ENCODE assay signal across 1 cellular context in the genomic region with DNA sequence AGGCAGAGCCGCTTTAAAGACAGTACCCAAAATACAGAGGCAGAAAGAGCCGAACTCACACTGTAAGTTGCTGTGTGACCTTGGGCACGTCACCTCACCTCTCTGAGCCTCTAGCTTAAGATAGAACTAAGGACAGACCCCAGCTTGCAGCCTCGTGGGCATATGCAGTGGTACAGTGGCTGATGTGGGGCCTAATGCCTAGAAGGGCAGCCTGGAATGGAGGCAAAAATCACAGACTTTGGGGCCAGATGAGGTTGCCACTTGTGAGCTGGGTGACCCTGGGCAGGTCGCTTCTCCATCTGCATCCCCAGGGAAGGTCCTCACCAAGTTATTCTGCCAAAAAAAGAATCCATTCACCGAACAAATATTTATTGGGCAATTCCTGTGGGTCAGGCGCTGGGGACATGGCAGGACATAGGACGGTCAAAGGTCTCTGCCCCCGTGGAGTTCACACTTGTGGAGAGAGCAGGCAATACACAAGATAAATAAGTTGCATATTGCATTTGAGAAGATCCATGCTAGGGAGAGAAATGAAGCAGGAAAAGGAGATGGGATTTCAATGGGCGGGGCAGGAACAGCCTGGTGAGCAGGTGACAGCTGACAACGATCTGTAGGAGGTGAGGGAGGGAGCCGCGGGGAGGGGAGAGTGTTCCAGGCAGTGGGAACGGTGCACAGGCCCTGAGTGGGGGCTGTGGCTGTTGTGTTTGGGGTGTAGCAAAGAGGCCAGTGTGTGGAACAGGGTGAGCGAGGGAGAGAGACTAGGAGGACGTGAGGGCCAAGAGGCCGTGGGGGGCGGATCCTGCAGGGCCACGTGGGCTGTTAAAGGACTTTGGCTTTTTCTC.
TF ChIP-seq lines count a peak whose summit lies in the region.

No MANE protein-coding gene starts in this region.

TF ChIP-seq in HepG2, 621 proteins besides CTCF, POLR2A, EP300 and RAD21 (continued from another document and continues in another):
- TF ChIP-seq, protein P1, sequence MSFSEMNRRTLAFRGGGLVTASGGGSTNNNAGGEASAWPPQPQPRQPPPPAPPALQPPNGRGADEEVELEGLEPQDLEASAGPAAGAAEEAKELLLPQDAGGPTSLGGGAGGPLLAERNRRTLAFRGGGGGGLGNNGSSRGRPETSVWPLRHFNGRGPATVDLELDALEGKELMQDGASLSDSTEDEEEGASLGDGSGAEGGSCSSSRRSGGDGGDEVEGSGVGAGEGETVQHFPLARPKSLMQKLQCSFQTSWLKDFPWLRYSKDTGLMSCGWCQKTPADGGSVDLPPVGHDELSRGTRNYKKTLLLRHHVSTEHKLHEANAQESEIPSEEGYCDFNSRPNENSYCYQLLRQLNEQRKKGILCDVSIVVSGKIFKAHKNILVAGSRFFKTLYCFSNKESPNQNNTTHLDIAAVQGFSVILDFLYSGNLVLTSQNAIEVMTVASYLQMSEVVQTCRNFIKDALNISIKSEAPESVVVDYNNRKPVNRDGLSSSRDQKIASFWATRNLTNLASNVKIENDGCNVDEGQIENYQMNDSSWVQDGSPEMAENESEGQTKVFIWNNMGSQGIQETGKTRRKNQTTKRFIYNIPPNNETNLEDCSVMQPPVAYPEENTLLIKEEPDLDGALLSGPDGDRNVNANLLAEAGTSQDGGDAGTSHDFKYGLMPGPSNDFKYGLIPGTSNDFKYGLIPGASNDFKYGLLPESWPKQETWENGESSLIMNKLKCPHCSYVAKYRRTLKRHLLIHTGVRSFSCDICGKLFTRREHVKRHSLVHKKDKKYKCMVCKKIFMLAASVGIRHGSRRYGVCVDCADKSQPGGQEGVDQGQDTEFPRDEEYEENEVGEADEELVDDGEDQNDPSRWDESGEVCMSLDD (CRISPR knock-in tag; IDR thresholded peaks at IDR 0.05; ENCODE audit: borderline replicate concordance) = peak; percentile 72; the same call in 1 of the 2 replicates
- TF ChIP-seq, protein P2, sequence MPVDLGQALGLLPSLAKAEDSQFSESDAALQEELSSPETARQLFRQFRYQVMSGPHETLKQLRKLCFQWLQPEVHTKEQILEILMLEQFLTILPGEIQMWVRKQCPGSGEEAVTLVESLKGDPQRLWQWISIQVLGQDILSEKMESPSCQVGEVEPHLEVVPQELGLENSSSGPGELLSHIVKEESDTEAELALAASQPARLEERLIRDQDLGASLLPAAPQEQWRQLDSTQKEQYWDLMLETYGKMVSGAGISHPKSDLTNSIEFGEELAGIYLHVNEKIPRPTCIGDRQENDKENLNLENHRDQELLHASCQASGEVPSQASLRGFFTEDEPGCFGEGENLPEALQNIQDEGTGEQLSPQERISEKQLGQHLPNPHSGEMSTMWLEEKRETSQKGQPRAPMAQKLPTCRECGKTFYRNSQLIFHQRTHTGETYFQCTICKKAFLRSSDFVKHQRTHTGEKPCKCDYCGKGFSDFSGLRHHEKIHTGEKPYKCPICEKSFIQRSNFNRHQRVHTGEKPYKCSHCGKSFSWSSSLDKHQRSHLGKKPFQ (CRISPR knock-in tag; IDR thresholded peaks at IDR 0.05; ENCODE audit: insufficient replicate concordance) = peak; percentile 99
- TF ChIP-seq ZNF138 (CRISPR knock-in tag; IDR thresholded peaks at IDR 0.05; ENCODE audit: low read depth) (peak; percentile 76), PHF8 (CRISPR knock-in tag; IDR thresholded peaks at IDR 0.05) (peak; percentile 3; the same call in 1 of the 2 replicates), AGO2 (optimal IDR thresholded peaks at IDR 0.05; ENCODE audit: low read depth, low read length) (no peak), ZNF354B (CRISPR knock-in tag; IDR thresholded peaks at IDR 0.05) (no peak), NRL (CRISPR knock-in tag; IDR thresholded peaks at IDR 0.05; ENCODE audit: borderline replicate concordance) (peak; percentile 14), ZNF562 (CRISPR knock-in tag; IDR thresholded peaks at IDR 0.05; ENCODE audit: borderline replicate concordance) (no peak), ZNF607 (CRISPR knock-in tag; IDR thresholded peaks at IDR 0.05; ENCODE audit: borderline replicate concordance) (peak; percentile 37; the same call in 1 of the 2 replicates), SP5 (CRISPR knock-in tag; IDR thresholded peaks at IDR 0.05; ENCODE audit: borderline replicate concordance, low read depth) (peak; percentile 99), CCDC6 (CRISPR knock-in tag; IDR thresholded peaks at IDR 0.05) (peak; percentile 55; the same call in 1 of the 2 replicates), ZNF30 (CRISPR knock-in tag; IDR thresholded peaks at IDR 0.05) (peak; percentile 80; the same call in 1 of the 2 replicates), HOXA9 (CRISPR knock-in tag; IDR thresholded peaks at IDR 0.05; ENCODE audit: borderline replicate concordance) (peak; percentile 46; the same call in 1 of the 2 replicates), SALL1 (CRISPR knock-in tag; IDR thresholded peaks at IDR 0.05) (peak; percentile 96), ZNF713 (CRISPR knock-in tag; IDR thresholded peaks at IDR 0.05) (no peak; the same call in none of the 2 replicates), KDM1A (CRISPR knock-in tag; IDR thresholded peaks at IDR 0.05) (peak; percentile 93), ZNF124 (CRISPR knock-in tag; IDR thresholded peaks at IDR 0.05) (peak; percentile 94), NFYB (CRISPR knock-in tag; IDR thresholded peaks at IDR 0.05) (peak; percentile 10; the same call in 1 of the 2 replicates), MXD4 (CRISPR knock-in tag; IDR thresholded peaks at IDR 0.05) (peak; percentile 85), ZNF652 (CRISPR knock-in tag; IDR thresholded peaks at IDR 0.05; ENCODE audit: borderline replicate concordance, low read depth) (peak; percentile 69), RXRB (CRISPR knock-in tag; IDR thresholded peaks at IDR 0.05; ENCODE audit: borderline replicate concordance) (peak; percentile 97)
- TF ChIP-seq, protein P3, sequence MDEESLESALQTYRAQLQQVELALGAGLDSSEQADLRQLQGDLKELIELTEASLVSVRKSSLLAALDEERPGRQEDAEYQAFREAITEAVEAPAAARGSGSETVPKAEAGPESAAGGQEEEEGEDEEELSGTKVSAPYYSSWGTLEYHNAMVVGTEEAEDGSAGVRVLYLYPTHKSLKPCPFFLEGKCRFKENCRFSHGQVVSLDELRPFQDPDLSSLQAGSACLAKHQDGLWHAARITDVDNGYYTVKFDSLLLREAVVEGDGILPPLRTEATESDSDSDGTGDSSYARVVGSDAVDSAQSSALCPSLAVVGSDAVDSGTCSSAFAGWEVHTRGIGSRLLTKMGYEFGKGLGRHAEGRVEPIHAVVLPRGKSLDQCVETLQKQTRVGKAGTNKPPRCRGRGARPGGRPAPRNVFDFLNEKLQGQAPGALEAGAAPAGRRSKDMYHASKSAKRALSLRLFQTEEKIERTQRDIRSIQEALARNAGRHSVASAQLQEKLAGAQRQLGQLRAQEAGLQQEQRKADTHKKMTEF (CRISPR knock-in tag; IDR thresholded peaks at IDR 0.05) = peak; percentile 86
- TF ChIP-seq, protein P4, sequence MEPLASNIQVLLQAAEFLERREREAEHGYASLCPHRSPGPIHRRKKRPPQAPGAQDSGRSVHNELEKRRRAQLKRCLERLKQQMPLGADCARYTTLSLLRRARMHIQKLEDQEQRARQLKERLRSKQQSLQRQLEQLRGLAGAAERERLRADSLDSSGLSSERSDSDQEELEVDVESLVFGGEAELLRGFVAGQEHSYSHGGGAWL (CRISPR knock-in tag; IDR thresholded peaks at IDR 0.05) = peak; percentile 64; the same call in 1 of the 2 replicates
- TF ChIP-seq, protein P5, sequence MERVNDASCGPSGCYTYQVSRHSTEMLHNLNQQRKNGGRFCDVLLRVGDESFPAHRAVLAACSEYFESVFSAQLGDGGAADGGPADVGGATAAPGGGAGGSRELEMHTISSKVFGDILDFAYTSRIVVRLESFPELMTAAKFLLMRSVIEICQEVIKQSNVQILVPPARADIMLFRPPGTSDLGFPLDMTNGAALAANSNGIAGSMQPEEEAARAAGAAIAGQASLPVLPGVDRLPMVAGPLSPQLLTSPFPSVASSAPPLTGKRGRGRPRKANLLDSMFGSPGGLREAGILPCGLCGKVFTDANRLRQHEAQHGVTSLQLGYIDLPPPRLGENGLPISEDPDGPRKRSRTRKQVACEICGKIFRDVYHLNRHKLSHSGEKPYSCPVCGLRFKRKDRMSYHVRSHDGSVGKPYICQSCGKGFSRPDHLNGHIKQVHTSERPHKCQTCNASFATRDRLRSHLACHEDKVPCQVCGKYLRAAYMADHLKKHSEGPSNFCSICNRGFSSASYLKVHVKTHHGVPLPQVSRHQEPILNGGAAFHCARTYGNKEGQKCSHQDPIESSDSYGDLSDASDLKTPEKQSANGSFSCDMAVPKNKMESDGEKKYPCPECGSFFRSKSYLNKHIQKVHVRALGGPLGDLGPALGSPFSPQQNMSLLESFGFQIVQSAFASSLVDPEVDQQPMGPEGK (CRISPR knock-in tag; IDR thresholded peaks at IDR 0.05) = peak; percentile 92
- TF ChIP-seq, protein P6, sequence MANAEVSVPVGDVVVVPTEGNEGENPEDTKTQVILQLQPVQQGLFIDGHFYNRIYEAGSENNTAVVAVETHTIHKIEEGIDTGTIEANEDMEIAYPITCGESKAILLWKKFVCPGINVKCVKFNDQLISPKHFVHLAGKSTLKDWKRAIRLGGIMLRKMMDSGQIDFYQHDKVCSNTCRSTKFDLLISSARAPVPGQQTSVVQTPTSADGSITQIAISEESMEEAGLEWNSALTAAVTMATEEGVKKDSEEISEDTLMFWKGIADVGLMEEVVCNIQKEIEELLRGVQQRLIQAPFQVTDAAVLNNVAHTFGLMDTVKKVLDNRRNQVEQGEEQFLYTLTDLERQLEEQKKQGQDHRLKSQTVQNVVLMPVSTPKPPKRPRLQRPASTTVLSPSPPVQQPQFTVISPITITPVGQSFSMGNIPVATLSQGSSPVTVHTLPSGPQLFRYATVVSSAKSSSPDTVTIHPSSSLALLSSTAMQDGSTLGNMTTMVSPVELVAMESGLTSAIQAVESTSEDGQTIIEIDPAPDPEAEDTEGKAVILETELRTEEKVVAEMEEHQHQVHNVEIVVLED (CRISPR knock-in tag; IDR thresholded peaks at IDR 0.05; ENCODE audit: borderline replicate concordance) = no peak; the same call in none of the 2 replicates
- TF ChIP-seq, protein P7, sequence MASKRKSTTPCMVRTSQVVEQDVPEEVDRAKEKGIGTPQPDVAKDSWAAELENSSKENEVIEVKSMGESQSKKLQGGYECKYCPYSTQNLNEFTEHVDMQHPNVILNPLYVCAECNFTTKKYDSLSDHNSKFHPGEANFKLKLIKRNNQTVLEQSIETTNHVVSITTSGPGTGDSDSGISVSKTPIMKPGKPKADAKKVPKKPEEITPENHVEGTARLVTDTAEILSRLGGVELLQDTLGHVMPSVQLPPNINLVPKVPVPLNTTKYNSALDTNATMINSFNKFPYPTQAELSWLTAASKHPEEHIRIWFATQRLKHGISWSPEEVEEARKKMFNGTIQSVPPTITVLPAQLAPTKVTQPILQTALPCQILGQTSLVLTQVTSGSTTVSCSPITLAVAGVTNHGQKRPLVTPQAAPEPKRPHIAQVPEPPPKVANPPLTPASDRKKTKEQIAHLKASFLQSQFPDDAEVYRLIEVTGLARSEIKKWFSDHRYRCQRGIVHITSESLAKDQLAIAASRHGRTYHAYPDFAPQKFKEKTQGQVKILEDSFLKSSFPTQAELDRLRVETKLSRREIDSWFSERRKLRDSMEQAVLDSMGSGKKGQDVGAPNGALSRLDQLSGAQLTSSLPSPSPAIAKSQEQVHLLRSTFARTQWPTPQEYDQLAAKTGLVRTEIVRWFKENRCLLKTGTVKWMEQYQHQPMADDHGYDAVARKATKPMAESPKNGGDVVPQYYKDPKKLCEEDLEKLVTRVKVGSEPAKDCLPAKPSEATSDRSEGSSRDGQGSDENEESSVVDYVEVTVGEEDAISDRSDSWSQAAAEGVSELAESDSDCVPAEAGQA (IDR thresholded peaks at IDR 0.05; ENCODE audit: low read depth) = peak; percentile 63
- TF ChIP-seq, protein P7 (CRISPR knock-in tag; IDR thresholded peaks at IDR 0.05; ENCODE audit: borderline replicate concordance) = 0 out of 2 replicates have a peak, but pooled peaks have one; percentile 6
